Comparison of ENCODE assay signal across 18 cellular contexts in the genomic region with DNA sequence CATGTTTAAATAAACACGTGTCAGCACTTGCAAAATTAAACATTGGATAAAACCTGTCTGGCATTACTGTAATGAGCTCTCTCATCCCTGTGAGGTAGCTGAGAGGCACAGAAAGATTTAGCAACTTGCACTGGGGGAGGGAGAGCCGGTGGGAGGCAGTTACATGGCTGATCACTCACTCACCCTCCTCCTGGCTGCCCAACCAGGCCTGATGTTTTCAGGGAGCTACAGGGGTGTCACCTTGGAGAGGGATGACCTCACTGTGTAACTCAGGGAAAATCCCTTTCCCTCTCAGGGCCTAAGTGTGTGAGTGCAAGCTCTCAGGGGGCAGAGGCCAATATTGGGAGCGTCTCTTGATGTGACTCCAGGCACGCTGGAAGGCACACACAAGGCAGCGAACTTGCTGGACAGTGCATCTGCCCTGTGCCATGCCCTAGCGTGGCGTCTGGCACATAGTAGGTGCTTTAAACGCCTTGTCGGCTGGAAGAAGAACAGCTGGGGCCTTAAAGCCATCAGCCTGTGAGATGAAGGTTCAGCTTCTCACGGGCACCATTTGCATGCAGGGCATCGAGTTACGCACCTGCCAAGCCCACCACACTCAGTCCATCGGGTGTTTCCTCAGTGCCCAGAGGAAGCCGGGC. TPM values are rescaled to one million over a fixed set of nuclear protein-coding genes. Genes with fewer than 3 reads are reported as not detected.
DNase-seq lines count a peak whose midpoint lies in the region; ATAC-seq, FAIRE-seq and TF ChIP-seq lines count a peak whose summit lies in the region.
"Had no signal": no experiment of that assay in that cellular context is flagged by ENCODE, and none has a peak within 500 bp of the region (broad histone marks: within the 10 kb centered on the region; RNA-seq: fewer than 3 reads in every experiment).

No MANE protein-coding gene starts in this region.

- no peak overlapping the region for H3K4me2 ChIP-seq in HepG2 (ENCODE audit: low read depth, low read length)
- no peak overlapping the region for H3K4me2 ChIP-seq in mesendoderm (ENCODE audit: low read length)

- H3K23ac ChIP-seq in mesendoderm (ENCODE audit: low read length) = no peak overlapping the region

- no peak overlapping the region for H2BK15ac ChIP-seq in mesendoderm (replicated peaks; ENCODE audit: low read depth)

- no peak overlapping the region for H3K4me3 Mint-ChIP-seq in activated naive CD4-positive, alpha-beta T cell treated with anti-CD3 and anti-CD28 coated beads for 36 hours
- H3K4me3 Mint-ChIP-seq: activated CD4-positive, alpha-beta memory T cell treated with anti-CD3 and anti-CD28 coated beads, Interleukin-2, amount 10 ng/mL, durations not matched to agents 7 days and 5 days; CD14-positive monocyte; nephron had no signal

- DNase-seq in DMS53 (lab: John Stamatoyannopoulos, UW) (peak; percentile 34), DMS53 treated with DMSO at 0.1 percent for 48 hours (lab: John Stamatoyannopoulos, UW; ENCODE audit: unreplicated experiment) (no peak), HTR-8/SVneo (ENCODE audit: insufficient read length, low spot score) (no peak), bronchial epithelial cell (ENCODE audit: low read depth) (peak; percentile 85), HepG2 (ENCODE audit: low spot score) (no peak), NCI-H2081 treated with DMSO at 0.1 percent for 48 hours (lab: John Stamatoyannopoulos, UW) (no peak), mesendoderm (no peak)
- no peak for DNase-seq in activated naive CD4-positive, alpha-beta T cell treated with anti-CD3 and anti-CD28 coated beads for 36 hours
- DNase-seq: activated CD4-positive, alpha-beta memory T cell treated with anti-CD3 and anti-CD28 coated beads, Interleukin-2, amount 10 ng/mL, durations not matched to agents 7 days and 5 days; activated T-cell treated with anti-CD3 and anti-CD28 coated beads, Interleukin-2, amount 50 U/mL, for 48 hours; glutamatergic neuron; PC-3; spleen; stimulated activated naive CD4-positive, alpha-beta T cell treated with Interleukin-2 at 50 U/mL for 16 hours; upper lobe of left lung had no signal

- no peak overlapping the region for H3K56ac ChIP-seq in mesendoderm (ENCODE audit: low read length)

- no peaks in the 10 kb centered on the region for H3K9me3 ChIP-seq in HepG2 (ENCODE audit: low read length)
- H3K9me3 ChIP-seq: psoas muscle, upper lobe of left lung had no signal

- in situ Hi-C loops in HepG2 (cut with HindIII; ENCODE audit: extremely low pct_ligation_motif_present, low pct_unique_long_range_greater_than_20kb) = no loop called here

- H3K4me1 Mint-ChIP-seq in activated naive CD4-positive, alpha-beta T cell treated with anti-CD3 and anti-CD28 coated beads for 36 hours (ENCODE audit: low read depth) = peaks cover 7% of the 10 kb centered on the region
- H3K4me1 Mint-ChIP-seq: CD14-positive monocyte had no signal

- no peak overlapping the region for H4K8ac ChIP-seq in mesendoderm (ENCODE audit: low read depth, low read length)

- intact Hi-C loops in HepG2 (cut with micrococcal nuclease; ENCODE audit: unreplicated experiment) = no loop called here
- intact Hi-C loops in activated naive CD4-positive, alpha-beta T cell treated with anti-CD3 and anti-CD28 coated beads for 36 hours (cut with micrococcal nuclease) = no loop called here

- no peak overlapping the region for H4K5ac ChIP-seq in mesendoderm (ENCODE audit: low read length)

- TF ChIP-seq RAD21 in HepG2 (CRISPR knock-in tag; IDR thresholded peaks at IDR 0.05) = no peak

- no peaks in the 10 kb centered on the region for H3K79me1 ChIP-seq in mesendoderm (ENCODE audit: low read length)

- CTCF ChIA-PET in HepG2 (lab: Yijun Ruan, JAX; ENCODE audit: low intra/inter-chr PET ratio, low total read pairs) = no interaction called here
- CTCF ChIA-PET in activated naive CD4-positive, alpha-beta T cell treated with anti-CD3 and anti-CD28 coated beads for 36 hours (lab: Charles Lee) = no interaction called here

- H2BK120ac ChIP-seq in mesendoderm (ENCODE audit: low read depth, low read length) = no peak overlapping the region

- H3K36me3 ChIP-seq in bronchial epithelial cell (ENCODE audit: control insufficient read depth, insufficient read depth, low read length) (no peaks in the 10 kb centered on the region), HepG2 (replicated peaks in 1 of 2; ENCODE audit: control insufficient read depth in 1 of 2, insufficient read depth in 2 of 2, low read length in 2 of 2) (no peaks in the 10 kb centered on the region), mesendoderm (ENCODE audit: control insufficient read depth, insufficient read depth, low read length) (no peaks in the 10 kb centered on the region)
- H3K36me3 ChIP-seq: spleen, upper lobe of left lung had no signal

- H3K4me1 ChIP-seq in HepG2 (ENCODE audit: insufficient read depth, low read length) (peaks cover 28% of the 10 kb centered on the region), mesendoderm (ENCODE audit: control insufficient read depth, low read depth, low read length) (peaks cover 6% of the 10 kb centered on the region)
- H3K4me1 ChIP-seq: upper lobe of left lung had no signal

- H3K27me3 Mint-ChIP-seq in activated naive CD4-positive, alpha-beta T cell treated with anti-CD3 and anti-CD28 coated beads for 36 hours (ENCODE audit: low read depth) = peaks cover 3% of the 10 kb centered on the region

- H3K4ac ChIP-seq in mesendoderm (ENCODE audit: low read depth, low read length) = no peak overlapping the region

- H2AFZ ChIP-seq in HepG2 (ENCODE audit: low read length) = no peak overlapping the region

- TF ChIP-seq POLR2A in HepG2 (IDR thresholded peaks at IDR 0.05; ENCODE audit: insufficient read depth in 1 of 2, low read depth in 2 of 2, low read length in 2 of 2) = no peak

- H3K27ac Mint-ChIP-seq in activated naive CD4-positive, alpha-beta T cell treated with anti-CD3 and anti-CD28 coated beads for 36 hours = no peak overlapping the region
- H3K27ac Mint-ChIP-seq: activated CD4-positive, alpha-beta memory T cell treated with anti-CD3 and anti-CD28 coated beads, Interleukin-2, amount 10 ng/mL, durations not matched to agents 7 days and 5 days; nephron had no signal

- POLR2A ChIA-PET in HepG2 (lab: Yijun Ruan, JAX) = no interaction called here

- no peaks in the 10 kb centered on the region for H4K20me1 ChIP-seq in HepG2 (ENCODE audit: insufficient read depth, low read length)

- TF ChIP-seq EP300 in HepG2 (IDR thresholded peaks at IDR 0.05; ENCODE audit: low read depth in 2 of 2, low read length in 2 of 2) (no peak), HepG2 (CRISPR knock-in tag; IDR thresholded peaks at IDR 0.05; ENCODE audit: borderline replicate concordance) (no peak)

- ATAC-seq in HepG2 = no peak
- ATAC-seq: PC-3, psoas muscle had no signal

- BruUV-seq in HepG2 (replicated peaks; lab: Mats Ljungman, UMichigan) = no TSS peak

- H2BK5ac ChIP-seq in mesendoderm (ENCODE audit: low read length) = no peak overlapping the region

- peak; percentile 69 for FAIRE-seq in HTR-8/SVneo (lab: Jason Lieb, UNC)
- FAIRE-seq in bronchial epithelial cell (lab: Jason Lieb, UNC) = peak; percentile 13
- no peak for FAIRE-seq in HepG2 (lab: Jason Lieb, UNC)

- no peak overlapping the region for H3K9ac ChIP-seq in HepG2 (ENCODE audit: insufficient read depth, low read depth, low read length)
- no peak overlapping the region for H3K9ac ChIP-seq in mesendoderm (ENCODE audit: low read length)

- no peak overlapping the region for H3K27ac ChIP-seq in HepG2 (ENCODE audit: extremely low read length, insufficient read depth, low read length)
- H3K27ac ChIP-seq in mesendoderm (ENCODE audit: low read depth, low read length) = no peak overlapping the region
- H3K27ac ChIP-seq: psoas muscle, spleen, upper lobe of left lung had no signal

- H3K9me3 Mint-ChIP-seq in activated naive CD4-positive, alpha-beta T cell treated with anti-CD3 and anti-CD28 coated beads for 36 hours = no peaks in the 10 kb centered on the region
- H3K9me3 Mint-ChIP-seq: nephron had no signal

- 40% methylated on average over 7 of the region's 14 CpGs for WGBS in HepG2 (ENCODE audit: low lambda C conversion rate)
- WGBS in mesendoderm (ENCODE audit: extremely low coverage, insufficient coverage, low lambda C conversion rate) = no CpG with 5 or more reads among the region's 14 CpGs

- H3K4me3 ChIP-seq in bronchial epithelial cell (ENCODE audit: low read depth, low read length) = no peak overlapping the region
- no peak overlapping the region for H3K4me3 ChIP-seq in HepG2 (replicated peaks in 1 of 3; ENCODE audit: insufficient read depth in 1 of 3, low read depth in 2 of 3, low read length in 3 of 3)
- no peak overlapping the region for H3K4me3 ChIP-seq in mesendoderm (ENCODE audit: low read length)
- H3K4me3 ChIP-seq: psoas muscle, spleen, upper lobe of left lung had no signal

- no peaks in the 10 kb centered on the region for H3K36me3 Mint-ChIP-seq in activated naive CD4-positive, alpha-beta T cell treated with anti-CD3 and anti-CD28 coated beads for 36 hours (ENCODE audit: low read depth)
- H3K36me3 Mint-ChIP-seq: CD14-positive monocyte had no signal

- no peak overlapping the region for H3K18ac ChIP-seq in mesendoderm (ENCODE audit: low read length)

- TF ChIP-seq CTCF in bronchial epithelial cell (IDR thresholded peaks at IDR 0.05; ENCODE audit: insufficient read depth, low read length, severe bottlenecking) (no peak), HepG2 (CRISPR knock-in tag; IDR thresholded peaks at IDR 0.05) (no peak)

- H3K27me3 ChIP-seq in bronchial epithelial cell (ENCODE audit: control insufficient read depth, insufficient read depth, low read length) (peaks cover 6% of the 10 kb centered on the region), HepG2 (ENCODE audit: control insufficient read depth in 1 of 2, insufficient read depth in 2 of 2, low read length in 2 of 2) (peaks cover 2 to 17% of the 10 kb centered on the region in 2 experiments; a peak in 3 of 5 replicates), mesendoderm (ENCODE audit: insufficient read depth, low read length, poor library complexity) (no peaks in the 10 kb centered on the region)

- no peak overlapping the region for H2AK5ac ChIP-seq in mesendoderm (ENCODE audit: low read length)

- H3K79me2 ChIP-seq in HepG2 (ENCODE audit: insufficient read depth, low read length) (no peaks in the 10 kb centered on the region), mesendoderm (ENCODE audit: control insufficient read depth, insufficient read depth, low read length) (no peaks in the 10 kb centered on the region)

RNA-seq across cellular contexts. Expression of gene ELFN1, which starts 51.1 kb away (rescaled TPM):
- total RNA-seq in bronchial epithelial cell = under 0.01 TPM in 1 of 2 replicates, not detected in the other
- total RNA-seq in HepG2 (2016; rRNA removed; fragmentation: Illumina TruSeq; extraction: Trizol) = 0.13 and 0.18 TPM in 2 replicates
- 0.10 TPM in 1 of 2 replicates, not detected in the other for total RNA-seq in HepG2 (2016; cell fraction: cytosol; rRNA removed; fragmentation: Illumina TruSeq; extraction: Trizol; ENCODE audit: low read depth)
- 0.21 and 0.28 TPM in 2 replicates for total RNA-seq in HepG2 (2016; cell fraction: insoluble cytoplasmic fraction; rRNA removed; fragmentation: Illumina TruSeq; extraction: Trizol)
- total RNA-seq in HepG2 (2016; cell fraction: membrane; rRNA removed; fragmentation: Illumina TruSeq; extraction: Trizol) = 0.10 and 0.12 TPM in 2 replicates
- 0.13 and 0.19 TPM in 2 replicates for total RNA-seq in HepG2 (2016; cell fraction: nucleus; rRNA removed; fragmentation: Illumina TruSeq; extraction: Trizol)
- polyA plus RNA-seq in HepG2 (2011; rRNA removed) = 0.13 and 1.5 TPM in 2 replicates
- 0.32 and 1.0 TPM in 2 replicates for polyA plus RNA-seq in HepG2 (2011; cell fraction: cytosol; rRNA removed)
- polyA plus RNA-seq in HepG2 (2011; cell fraction: nucleus; rRNA removed) = 0.48 and 1.6 TPM in 2 replicates
- polyA plus RNA-seq in HepG2 (2012) = 0.28 and 1.0 TPM in 2 replicates
- polyA plus RNA-seq in HepG2 (2016; cell fraction: cytosol; fragmentation: Illumina TruSeq; extraction: Trizol; ENCODE audit: low read depth) = 0.03 and 0.05 TPM in 2 replicates
- polyA plus RNA-seq in HepG2 (2016; cell fraction: insoluble cytoplasmic fraction; fragmentation: Illumina TruSeq; extraction: Trizol; ENCODE audit: low read depth) = 0.22 and 0.29 TPM in 2 replicates
- polyA plus RNA-seq in HepG2 (2016; cell fraction: membrane; fragmentation: Illumina TruSeq; extraction: Trizol; ENCODE audit: low read depth) = 0.09 and 0.12 TPM in 2 replicates
- polyA plus RNA-seq in HepG2 (2016; cell fraction: nucleus; fragmentation: Illumina TruSeq; extraction: Trizol; ENCODE audit: insufficient read depth, low read depth) = 0.27 and 0.31 TPM in 2 replicates
- polyA minus RNA-seq in HepG2 (2011; rRNA and poly(A)+ RNA removed; ENCODE audit: low replicate concordance) = 0.21 and 0.50 TPM in 2 replicates
- 0.18 and 1.1 TPM in 2 replicates for polyA minus RNA-seq in HepG2 (2011; cell fraction: cytosol; rRNA and poly(A)+ RNA removed)
- polyA minus RNA-seq in HepG2 (2011; cell fraction: nucleus; rRNA and poly(A)+ RNA removed) = 0.13 and 0.50 TPM in 2 replicates
- total RNA-seq in activated naive CD4-positive, alpha-beta T cell treated with anti-CD3 and anti-CD28 coated beads for 36 hours = not detected
- polyA plus RNA-seq in mesendoderm (2013, experiment 1 of 2) = 0.86 TPM
- polyA plus RNA-seq in mesendoderm (2013, experiment 2 of 2) = 0.85 TPM
- polyA plus RNA-seq: CD14-positive monocyte had no signal

Comparison
In these comparisons a context has a peak if more than half of its experiments do, and no peak if none do; other contexts are left out.
1. DNase-seq: peak in DMS53 (single experiment) and bronchial epithelial cell (single experiment); none in DMS53 treated with DMSO at 0.1 percent for 48 hours (single experiment), HTR-8/SVneo (single experiment), HepG2 (single experiment), NCI-H2081 treated with DMSO at 0.1 percent for 48 hours (single experiment), activated naive CD4-positive, alpha-beta T cell treated with anti-CD3 and anti-CD28 coated beads for 36 hours (single experiment) and mesendoderm (single experiment).